In genomic region chr7:140342732-140343514, GRCh38 we compare ENCODE assay signal across 8 cellular contexts. TPM values are rescaled to one million over a fixed set of nuclear protein-coding genes. Genes with fewer than 3 reads are reported as not detected.
DNase-seq lines count a peak whose midpoint lies in the region; ATAC-seq, FAIRE-seq and TF ChIP-seq lines count a peak whose summit lies in the region.

No MANE protein-coding gene starts in this region.

- TF ChIP-seq CTCF in HFFc6 (IDR thresholded peaks at IDR 0.05) (peak; percentile 54), foreskin keratinocyte (conservative IDR thresholded peaks at IDR 0.05) (peak; percentile 50)

- no peak for FAIRE-seq in GM19239 (lab: Jason Lieb, UNC)

- peak overlapping the region in 2 of 3 donors; percentile 38 to 64 for H3K27ac Mint-ChIP-seq in CD4-positive, CD25-positive, alpha-beta regulatory T cell
- H3K27ac Mint-ChIP-seq in HFFc6, result peak overlapping the region; percentile 42

- H3K9me3 Mint-ChIP-seq in CD4-positive, CD25-positive, alpha-beta regulatory T cell, result no peaks in the 10 kb centered on the region
- no peaks in the 10 kb centered on the region for H3K9me3 Mint-ChIP-seq in HFFc6

- H3K4me1 Mint-ChIP-seq in CD4-positive, CD25-positive, alpha-beta regulatory T cell, result peaks cover 0 to 7% (median 0%) of the 10 kb centered on the region in 4 donors
- peaks cover 19% of the 10 kb centered on the region for H3K4me1 Mint-ChIP-seq in HFFc6 (ENCODE audit: low read depth)

- no peak overlapping the region for H3K27ac ChIP-seq in CD4-positive, CD25-positive, alpha-beta regulatory T cell (ENCODE audit: insufficient read depth, low read length, poor library complexity, severe bottlenecking)
- no peak overlapping the region for H3K27ac ChIP-seq in foreskin keratinocyte

- H3K36me3 Mint-ChIP-seq in CD4-positive, CD25-positive, alpha-beta regulatory T cell, result peaks cover 52% of the 10 kb centered on the region
- H3K36me3 Mint-ChIP-seq in HFFc6 (ENCODE audit: low read depth), result peaks cover 20% of the 10 kb centered on the region; the same call in 1 of the 2 replicates

- peak overlapping the region in 1 of 4 donors; percentile 15 for H3K4me3 Mint-ChIP-seq in CD4-positive, CD25-positive, alpha-beta regulatory T cell
- no peak overlapping the region for H3K4me3 Mint-ChIP-seq in HFFc6

- H3K4me3 ChIP-seq in CD4-positive, CD25-positive, alpha-beta regulatory T cell (ENCODE audit: low read depth, low read length), result no peak overlapping the region

- no peaks in the 10 kb centered on the region for H3K27me3 ChIP-seq in CD4-positive, CD25-positive, alpha-beta regulatory T cell (ENCODE audit: control insufficient read depth, insufficient read depth, low read length)
- H3K27me3 ChIP-seq in foreskin keratinocyte, result no peaks in the 10 kb centered on the region

- ATAC-seq in CD4-positive, CD25-positive, alpha-beta regulatory T cell (ENCODE audit: low read depth in 2 of 2), result no peak
- ATAC-seq in foreskin keratinocyte (peak; percentile 43), HG02973 (IDR thresholded peaks at IDR 0.05; ENCODE audit: unreplicated experiment) (no peak)

- peaks cover 48% of the 10 kb centered on the region for H3K36me3 ChIP-seq in CD4-positive, CD25-positive, alpha-beta regulatory T cell (ENCODE audit: control insufficient read depth, insufficient read depth, low read length)

- no peaks in the 10 kb centered on the region for H3K27me3 Mint-ChIP-seq in CD4-positive, CD25-positive, alpha-beta regulatory T cell
- no peaks in the 10 kb centered on the region for H3K27me3 Mint-ChIP-seq in HFFc6 (ENCODE audit: insufficient read depth)

- H3K4me1 ChIP-seq in CD4-positive, CD25-positive, alpha-beta regulatory T cell (ENCODE audit: control insufficient read depth, insufficient read depth, low read length, poor library complexity, severe bottlenecking), result no peaks in the 10 kb centered on the region
- H3K4me1 ChIP-seq in foreskin keratinocyte, result no peaks in the 10 kb centered on the region

- H3K9me3 ChIP-seq in CD4-positive, CD25-positive, alpha-beta regulatory T cell (ENCODE audit: control insufficient read depth in 2 of 2, low read length in 2 of 2), result no peaks in the 10 kb centered on the region

- DNase-seq in CD4-positive, CD25-positive, alpha-beta regulatory T cell, result no peak
- no peak for DNase-seq in HFFc6
- peak; percentile 5 for DNase-seq in SKM-1 (lab: John Stamatoyannopoulos, UW; ENCODE audit: unreplicated experiment)
- DNase-seq in foreskin keratinocyte, result no peak
- peak; percentile 29 for DNase-seq in retina
- DNase-seq in GM19239 (ENCODE audit: insufficient read length, low spot score), result no peak
- DNase-seq in epidermal melanocyte (ENCODE audit: insufficient read length, low spot score), result no peak

RNA-seq across cellular contexts. Expression of gene SLC37A3, which starts 55.4 kb away (rescaled TPM):
- 44.7 TPM for total RNA-seq in CD4-positive, CD25-positive, alpha-beta regulatory T cell
- polyA plus RNA-seq in CD4-positive, CD25-positive, alpha-beta regulatory T cell, result 10 to 100 TPM; 13.0 to 17.6 (median 15.0) TPM
- 10 to 100 TPM; 26.3 to 32.8 (median 27.1) TPM for total RNA-seq in HFFc6 (2021; fragmentation: NEBNext Ultra II Directional; extraction: Animal tissue kit (Norgen Biotek cat#: 25700))
- 30.4 and 37.9 TPM in 2 replicates for total RNA-seq in foreskin keratinocyte
- 15.6 and 16.7 TPM in 2 replicates for polyA plus RNA-seq in foreskin keratinocyte

Comparison
In these comparisons a context has a peak if more than half of its experiments do, and no peak if none do; other contexts are left out.
1. DNase-seq: peak in SKM-1 (single experiment) and retina (single experiment); none in CD4-positive, CD25-positive, alpha-beta regulatory T cell (0 of 3), HFFc6 (single experiment), foreskin keratinocyte (0 of 2), GM19239 (single experiment) and epidermal melanocyte (single experiment).